10 cellular contexts compared by ENCODE assay signal in the genomic region with DNA sequence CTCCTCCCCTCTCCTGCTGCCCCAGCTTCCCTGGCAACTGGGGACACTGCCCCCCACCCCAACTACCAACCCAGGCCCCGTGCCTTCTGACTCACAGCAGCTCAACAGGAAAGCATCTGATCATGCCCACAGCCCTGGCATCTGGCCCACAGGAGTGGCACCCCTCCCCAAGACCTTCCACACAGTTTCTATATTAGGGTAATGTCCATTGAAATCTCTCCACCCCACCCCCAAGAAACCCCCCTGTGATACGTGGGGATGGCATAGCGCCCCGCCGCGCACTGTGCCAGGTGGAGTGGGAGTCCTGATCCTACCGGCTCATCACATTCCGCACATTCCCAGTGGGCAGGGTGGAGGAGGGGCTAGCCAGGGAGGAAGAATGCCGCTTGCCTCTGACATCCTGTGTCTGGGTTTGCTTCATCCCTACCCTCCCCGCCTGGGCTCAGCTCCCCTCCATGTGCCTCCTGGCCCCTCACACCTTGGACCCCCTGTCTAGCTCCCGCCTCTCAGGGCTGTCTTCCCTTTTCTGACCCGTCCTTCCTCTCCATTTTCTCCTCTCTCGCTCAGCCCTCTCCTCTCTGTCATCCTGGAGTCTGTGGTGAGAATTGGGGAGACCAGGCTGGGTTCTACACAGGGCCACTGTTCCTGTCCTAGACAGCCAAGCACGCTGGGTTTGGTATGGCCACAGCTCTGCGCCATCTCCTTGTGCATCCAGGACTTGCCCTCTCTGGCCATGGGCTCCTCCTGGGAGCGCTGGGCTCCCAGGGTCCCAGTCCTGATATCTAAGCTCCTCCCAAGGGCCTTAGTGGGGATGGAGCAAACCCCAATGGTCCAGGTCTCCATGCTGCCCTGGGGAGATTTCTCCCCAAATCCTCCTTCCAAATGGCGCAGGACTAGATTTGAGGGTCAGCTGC. TPM values are rescaled to one million over a fixed set of nuclear protein-coding genes. Genes with fewer than 3 reads are reported as not detected.
A peak's percentile ranks its signal among the peaks of the same experiment; 100 is the strongest.
DNase-seq lines count a peak whose midpoint lies in the region; ATAC-seq and TF ChIP-seq lines count a peak whose summit lies in the region.
"Had no signal": no experiment of that assay in that cellular context is flagged by ENCODE, and none has a peak within 500 bp of the region (broad histone marks: within the 10 kb centered on the region; RNA-seq: fewer than 3 reads in every experiment).

No MANE protein-coding gene starts in this region.

- peaks cover 61% of the 10 kb centered on the region for H3F3A ChIP-seq in SK-N-SH (replicated peaks; ENCODE audit: insufficient read depth)

- H2AFZ ChIP-seq in SK-N-SH (ENCODE audit: low read depth), result peak overlapping the region; percentile 36; the same call in 1 of the 2 replicates

- DNase-seq in GM20000 (ENCODE audit: low spot score) (peak; percentile 7), SK-N-SH (peak; percentile 46), fibroblast of villous mesenchyme (ENCODE audit: low read depth) (peak; percentile 46), sciatic nerve (ENCODE audit: low spot score) (no peak), progenitor cell of endocrine pancreas (ENCODE audit: low spot score, unreplicated experiment) (no peak), NCI-H1930 (lab: John Stamatoyannopoulos, UW) (no peak)
- DNase-seq: natural killer cell, NCI-H187 treated with DMSO at 0.1 percent for 48 hours had no signal

- H3K4me1 Mint-ChIP-seq in progenitor cell of endocrine pancreas (ENCODE audit: low read depth), result no peaks in the 10 kb centered on the region

- peak overlapping the region; percentile 89 for H3K9ac ChIP-seq in SK-N-SH

- H3K4me2 ChIP-seq in SK-N-SH, result peak overlapping the region; percentile 98

- no peaks in the 10 kb centered on the region for H4K20me1 ChIP-seq in SK-N-SH (ENCODE audit: insufficient read depth)

- CTCF ChIA-PET in SK-N-SH (lab: Yijun Ruan, JAX), result interaction anchor here (0.7 to 15.7 kb wide), 24 partner anchors 10 to 590 kb away, joined by 3 to 353 read pairs (median 6); a partner anchor contains a TSS

- H3K27ac Mint-ChIP-seq in progenitor cell of endocrine pancreas, result no peak overlapping the region
- H3K27ac Mint-ChIP-seq: natural killer cell had no signal

- ATAC-seq in sciatic nerve (peak; percentile 58), HG03139 (IDR thresholded peaks at IDR 0.05; ENCODE audit: unreplicated experiment) (no peak), GM21576 (IDR thresholded peaks at IDR 0.05; ENCODE audit: unreplicated experiment) (no peak)
- ATAC-seq: natural killer cell had no signal

- TF ChIP-seq CTCF in GM20000 (IDR thresholded peaks at IDR 0.05; ENCODE audit: extremely low read depth, missing control alignments) (no peak), SK-N-SH (IDR thresholded peaks at IDR 0.05) (no peak), fibroblast of villous mesenchyme (IDR thresholded peaks at IDR 0.05; ENCODE audit: insufficient read depth, low read depth, low read length) (no peak), progenitor cell of endocrine pancreas (IDR thresholded peaks at IDR 0.05; ENCODE audit: unreplicated experiment) (no peak)

- H3K27ac ChIP-seq in SK-N-SH (ENCODE audit: low read depth in 2 of 2, low read length in 1 of 2), result peak overlapping the region; percentile 74 to 99; a peak in 3 of 4 replicates

- no peak for TF ChIP-seq RAD21 in SK-N-SH (IDR thresholded peaks at IDR 0.05; ENCODE audit: low read length)

- H3K9me2 ChIP-seq in SK-N-SH, result no peaks in the 10 kb centered on the region

- no peaks in the 10 kb centered on the region for H3K9me3 Mint-ChIP-seq in progenitor cell of endocrine pancreas (ENCODE audit: low read depth)
- H3K9me3 Mint-ChIP-seq: natural killer cell had no signal

- H3K27me3 Mint-ChIP-seq in progenitor cell of endocrine pancreas, result peaks cover 23% of the 10 kb centered on the region

- no peaks in the 10 kb centered on the region for H3K36me3 Mint-ChIP-seq in progenitor cell of endocrine pancreas (ENCODE audit: insufficient read depth)
- H3K36me3 Mint-ChIP-seq: natural killer cell had no signal

- peaks cover 13% of the 10 kb centered on the region; the same call in 1 of the 2 replicates for H3K79me2 ChIP-seq in SK-N-SH (ENCODE audit: insufficient read depth)

- H3K4me1 ChIP-seq in SK-N-SH (ENCODE audit: control insufficient read depth in 1 of 2, insufficient read depth in 2 of 2, low read depth in 1 of 2, low read length in 1 of 2), result peaks cover 16 to 29% of the 10 kb centered on the region in 2 experiments; a peak in 3 of 4 replicates

- H3K27me3 ChIP-seq in SK-N-SH (ENCODE audit: insufficient read depth), result no peaks in the 10 kb centered on the region

- POLR2A ChIA-PET in SK-N-SH (lab: Yijun Ruan, JAX), result no interaction called here

- H3K9me3 ChIP-seq in SK-N-SH, result no peaks in the 10 kb centered on the region

- H3K36me3 ChIP-seq in SK-N-SH (replicated peaks in 1 of 2; ENCODE audit: control insufficient read depth in 1 of 2, insufficient read depth in 2 of 2, low read length in 1 of 2), result no peaks in the 10 kb centered on the region

- intact Hi-C loops in sciatic nerve (cut with DNase I), result loop anchor here (5.0 kb wide), 1 partner anchor 59 kb away; no protein-coding TSS in a partner anchor

- no peak overlapping the region for H3K4me3 Mint-ChIP-seq in progenitor cell of endocrine pancreas (ENCODE audit: low read depth)
- H3K4me3 Mint-ChIP-seq: natural killer cell had no signal

- TF ChIP-seq EP300 in SK-N-SH (IDR thresholded peaks at IDR 0.05; ENCODE audit: borderline replicate concordance in 1 of 2, low read depth in 1 of 2, low read length in 1 of 2), result peak in 1 of 2 experiments; percentile 89; a peak in 3 of 4 replicates

- 40% methylated on average over 14 of the region's 17 CpGs for WGBS in SK-N-SH (ENCODE audit: low lambda C conversion rate)

- H3K4me3 ChIP-seq in SK-N-SH (ENCODE audit: low read depth in 2 of 2, low read length in 1 of 2) (peak overlapping the region in 1 of 2 experiments; percentile 71; a peak in 3 of 4 replicates), fibroblast of villous mesenchyme (ENCODE audit: low read depth, low read length) (no peak overlapping the region)

TF ChIP-seq in SK-N-SH, 30 proteins besides CTCF, POLR2A, EP300 and RAD21 (continues in another document):
- TF ChIP-seq TEAD4 (IDR thresholded peaks at IDR 0.05; ENCODE audit: borderline replicate concordance, insufficient read depth) (peak; percentile 99), RXRA (IDR thresholded peaks at IDR 0.05; ENCODE audit: borderline replicate concordance, low read depth) (peak; percentile 96), FOXM1 (IDR thresholded peaks at IDR 0.05; ENCODE audit: low read depth) (no peak), TAF1 (IDR thresholded peaks at IDR 0.05; ENCODE audit: borderline replicate concordance, low read depth, low read length) (0 out of 2 replicates have a peak, but pooled peaks have one; percentile 28), FOXJ3 (CRISPR knock-in tag; IDR thresholded peaks at IDR 0.05) (no peak), GATA2 (CRISPR knock-in tag; IDR thresholded peaks at IDR 0.05) (no peak), NRF1 (IDR thresholded peaks at IDR 0.05; ENCODE audit: low read depth, low read length) (no peak), FOSL2 (IDR thresholded peaks at IDR 0.05; ENCODE audit: borderline replicate concordance, low read depth) (peak; percentile 96), ELF1 (IDR thresholded peaks at IDR 0.05) (no peak)
- TF ChIP-seq, protein P1, sequence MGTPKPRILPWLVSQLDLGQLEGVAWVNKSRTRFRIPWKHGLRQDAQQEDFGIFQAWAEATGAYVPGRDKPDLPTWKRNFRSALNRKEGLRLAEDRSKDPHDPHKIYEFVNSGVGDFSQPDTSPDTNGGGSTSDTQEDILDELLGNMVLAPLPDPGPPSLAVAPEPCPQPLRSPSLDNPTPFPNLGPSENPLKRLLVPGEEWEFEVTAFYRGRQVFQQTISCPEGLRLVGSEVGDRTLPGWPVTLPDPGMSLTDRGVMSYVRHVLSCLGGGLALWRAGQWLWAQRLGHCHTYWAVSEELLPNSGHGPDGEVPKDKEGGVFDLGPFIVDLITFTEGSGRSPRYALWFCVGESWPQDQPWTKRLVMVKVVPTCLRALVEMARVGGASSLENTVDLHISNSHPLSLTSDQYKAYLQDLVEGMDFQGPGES (IDR thresholded peaks at IDR 0.05; ENCODE audit: low read depth, low read length), result no peak
- TF ChIP-seq, protein P2, sequence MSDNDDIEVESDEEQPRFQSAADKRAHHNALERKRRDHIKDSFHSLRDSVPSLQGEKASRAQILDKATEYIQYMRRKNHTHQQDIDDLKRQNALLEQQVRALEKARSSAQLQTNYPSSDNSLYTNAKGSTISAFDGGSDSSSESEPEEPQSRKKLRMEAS (IDR thresholded peaks at IDR 0.05; ENCODE audit: low read depth), result peak; percentile 86; the same call in 1 of the 2 replicates
- TF ChIP-seq, protein P3, sequence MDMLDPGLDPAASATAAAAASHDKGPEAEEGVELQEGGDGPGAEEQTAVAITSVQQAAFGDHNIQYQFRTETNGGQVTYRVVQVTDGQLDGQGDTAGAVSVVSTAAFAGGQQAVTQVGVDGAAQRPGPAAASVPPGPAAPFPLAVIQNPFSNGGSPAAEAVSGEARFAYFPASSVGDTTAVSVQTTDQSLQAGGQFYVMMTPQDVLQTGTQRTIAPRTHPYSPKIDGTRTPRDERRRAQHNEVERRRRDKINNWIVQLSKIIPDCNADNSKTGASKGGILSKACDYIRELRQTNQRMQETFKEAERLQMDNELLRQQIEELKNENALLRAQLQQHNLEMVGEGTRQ (IDR thresholded peaks at IDR 0.05; ENCODE audit: borderline replicate concordance, low read depth, low read length), result no peak

RNA-seq across cellular contexts. Expression of a gene that starts 27.4 kb away (rescaled TPM):
- 543 and 766 TPM in 2 replicates for polyA plus RNA-seq in SK-N-SH (2012; rRNA removed)
- 239 and 423 TPM in 2 replicates for polyA plus RNA-seq in SK-N-SH (2012; cell fraction: cytosol; rRNA removed)
- 1,445 and 1,576 TPM in 2 replicates for polyA plus RNA-seq in SK-N-SH (2012; cell fraction: nucleus; rRNA removed)
- 207 and 266 TPM in 2 replicates for total RNA-seq in fibroblast of villous mesenchyme
- total RNA-seq in sciatic nerve, result 70.1 TPM
- total RNA-seq in progenitor cell of endocrine pancreas, result 17.6 and 19.5 TPM in 2 replicates

RNA-seq across cellular contexts. Expression of a gene that starts 33.4 kb away (rescaled TPM):
- polyA plus RNA-seq in SK-N-SH (2012; rRNA removed), result not detected in 2 replicates
- not detected in 2 replicates for polyA plus RNA-seq in SK-N-SH (2012; cell fraction: cytosol; rRNA removed)
- not detected in 2 replicates for polyA plus RNA-seq in SK-N-SH (2012; cell fraction: nucleus; rRNA removed)
- total RNA-seq in fibroblast of villous mesenchyme (not detected in 2 replicates), sciatic nerve (0.22 TPM), progenitor cell of endocrine pancreas (1.5 and 1.8 TPM in 2 replicates)
- total RNA-seq: natural killer cell had no signal

RNA-seq across cellular contexts. Expression of a gene that starts 59.5 kb away (rescaled TPM):
- 0.03 and 0.10 TPM in 2 replicates for polyA plus RNA-seq in SK-N-SH (2012; rRNA removed)
- not detected in 2 replicates for polyA plus RNA-seq in SK-N-SH (2012; cell fraction: cytosol; rRNA removed)
- polyA plus RNA-seq in SK-N-SH (2012; cell fraction: nucleus; rRNA removed), result 0.11 and 0.14 TPM in 2 replicates
- not detected in 2 replicates for total RNA-seq in fibroblast of villous mesenchyme
- total RNA-seq in sciatic nerve, result not detected
- 1.9 and 2.4 TPM in 2 replicates for total RNA-seq in progenitor cell of endocrine pancreas

Comparison
In these comparisons a context has a peak if more than half of its experiments do, and no peak if none do; other contexts are left out.
1. DNase-seq: peak in GM20000 (single experiment), SK-N-SH (single experiment) and fibroblast of villous mesenchyme (single experiment); none in sciatic nerve (single experiment), progenitor cell of endocrine pancreas (single experiment) and NCI-H1930 (0 of 2).